Comparison of ENCODE assay signal across 1 cellular context in genomic region chr3:143120716-143121239, GRCh38.
TF ChIP-seq lines count a peak whose summit lies in the region.

No MANE protein-coding gene starts in this region.

TF ChIP-seq in H1, 55 proteins besides CTCF, POLR2A, EP300 and RAD21 (continued from another document):
- TF ChIP-seq CHD7 (IDR thresholded peaks at IDR 0.05; ENCODE audit: insufficient replicate concordance, low read length) (no peak), BACH1 (IDR thresholded peaks at IDR 0.05; ENCODE audit: low read length) (no peak)
TF ChIP-seq in H1: peak in this region for 4.
